Comparison of ENCODE assay signal across 31 cellular contexts in the genomic region with DNA sequence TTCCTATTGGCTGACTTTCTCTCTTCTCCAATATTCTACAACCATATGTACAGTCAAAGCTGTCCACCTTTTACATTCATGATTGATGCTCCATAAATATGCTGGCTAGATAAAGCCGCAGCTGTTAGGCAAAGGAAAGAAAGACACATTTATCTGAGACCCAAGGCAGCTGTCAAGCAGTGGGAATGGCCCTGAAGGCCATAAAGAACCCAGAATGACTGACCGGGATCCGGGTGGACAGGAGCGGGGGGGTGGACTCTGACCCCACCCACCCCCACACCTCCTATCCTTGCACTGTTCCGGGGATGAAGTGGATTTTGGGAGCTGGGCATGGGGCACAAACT.
DNase-seq lines count a peak whose midpoint lies in the region; ATAC-seq, FAIRE-seq and TF ChIP-seq lines count a peak whose summit lies in the region.
"Had no signal": no experiment of that assay in that cellular context is flagged by ENCODE, and none has a peak within 500 bp of the region (broad histone marks: within the 10 kb centered on the region; RNA-seq: fewer than 3 reads in every experiment).

No MANE protein-coding gene starts in this region.

- no peak overlapping the region for H3K4me3 ChIP-seq in K562
- H3K4me3 ChIP-seq in mucosa of descending colon = no peak overlapping the region
- H3K4me3 ChIP-seq: A549, colonic mucosa, ovary, vagina had no signal

- H3K9me3 Mint-ChIP-seq in natural killer cell = no peaks in the 10 kb centered on the region
- no peaks in the 10 kb centered on the region for H3K9me3 Mint-ChIP-seq in natural killer cell treated with Interleukin-12 subunit alpha and Interleukin-12 subunit beta and Interleukin-15 and Interleukin-18, amount 100 ng/mL, for 72 hours
- H3K9me3 Mint-ChIP-seq: activated CD4-positive, alpha-beta memory T cell treated with anti-CD3 and anti-CD28 coated beads for 36 hours; stimulated activated naive CD8-positive, alpha-beta T cell treated with anti-CD3 and anti-CD28 coated beads, Interleukin-15, Interleukin-2, amounts not matched to agents 100 ng/mL and 50 ng/mL, for 24 hours had no signal

- H3K4me1 Mint-ChIP-seq in natural killer cell = peaks cover 0 to 20% of the 10 kb centered on the region in 2 donors
- peaks cover 3 to 15% of the 10 kb centered on the region in 2 donors for H3K4me1 Mint-ChIP-seq in natural killer cell treated with Interleukin-12 subunit alpha and Interleukin-12 subunit beta and Interleukin-15 and Interleukin-18, amount 100 ng/mL, for 72 hours (ENCODE audit: low read depth in 2 of 2)
- H3K4me1 Mint-ChIP-seq: neural crest cell had no signal

- TF ChIP-seq CTCF in natural killer cell (IDR thresholded peaks at IDR 0.05) (no peak), K562 (IDR thresholded peaks at IDR 0.05 in 2 of 3, conservative IDR thresholded peaks at IDR 0.05 in 1 of 3; ENCODE audit: insufficient read depth in 2 of 3, low read depth in 1 of 3, low read length in 3 of 3) (no peak), mucosa of descending colon (IDR thresholded peaks at IDR 0.05) (no peak)

- BruUV-seq in K562 (replicated peaks; lab: Mats Ljungman, UMichigan) = no TSS peak

- TF ChIP-seq RAD21 in K562 (CRISPR knock-in tag; conservative IDR thresholded peaks at IDR 0.05 in 1 of 2, IDR thresholded peaks at IDR 0.05 in 1 of 2) = no peak

- intact Hi-C loops in natural killer cell (cut with micrococcal nuclease) = no loop called here
- intact Hi-C loops in K562 (cut with micrococcal nuclease) = no loop called here
- intact Hi-C loops in mucosa of descending colon (cut with DNase I, micrococcal nuclease) = no loop called here

- H3K36me3 ChIP-seq in K562 (ENCODE audit: control insufficient read depth, insufficient read depth, low read length) (no peaks in the 10 kb centered on the region), mucosa of descending colon (ENCODE audit: low read depth) (no peaks in the 10 kb centered on the region)
- H3K36me3 ChIP-seq: colonic mucosa, ovary, vagina had no signal

- H4K20me1 ChIP-seq in K562 (replicated peaks; ENCODE audit: control insufficient read depth, insufficient read depth, low read length) = no peaks in the 10 kb centered on the region

- peaks cover 0 to 51% of the 10 kb centered on the region in 2 experiments; a peak in 2 of 5 replicates for H3K27me3 ChIP-seq in K562 (ENCODE audit: control insufficient read depth in 2 of 2, insufficient read depth in 2 of 2, low read length in 2 of 2)
- H3K27me3 ChIP-seq: colonic mucosa, ovary, vagina had no signal

- 3% methylated on average over 5 of the region's 5 CpGs for WGBS in K562 (ENCODE audit: insufficient coverage, low coverage, missing lambda C conversion rate)

- no peak overlapping the region for H2AFZ ChIP-seq in K562 (ENCODE audit: low read depth, low read length)

- H3K9me3 ChIP-seq in K562 (replicated peaks; ENCODE audit: control insufficient read depth, insufficient read depth, low read depth, low read length) (no peaks in the 10 kb centered on the region), mucosa of descending colon (no peaks in the 10 kb centered on the region)
- H3K9me3 ChIP-seq: A549, colonic mucosa, ovary, vagina had no signal

- H3K9me1 ChIP-seq in K562 (ENCODE audit: control insufficient read depth, insufficient read depth, low read length) = no peaks in the 10 kb centered on the region

- no peak for FAIRE-seq in K562 (lab: Jason Lieb, UNC)
- FAIRE-seq: A549, GM12891, HepG2, islet of Langerhans, RCC 7860 had no signal

- H3K4me1 ChIP-seq in K562 (replicated peaks in 1 of 2; ENCODE audit: control insufficient read depth in 2 of 2, insufficient read depth in 2 of 2, low read length in 2 of 2) = peaks cover 0 to 13% of the 10 kb centered on the region in 2 experiments; a peak in 1 of 5 replicates
- no peaks in the 10 kb centered on the region for H3K4me1 ChIP-seq in mucosa of descending colon (ENCODE audit: low read depth)
- H3K4me1 ChIP-seq: A549, colonic mucosa, vagina had no signal

- no peak for DNase-seq in natural killer cell
- no peak for DNase-seq in natural killer cell treated with Interleukin-12 subunit alpha and Interleukin-12 subunit beta and Interleukin-15 and Interleukin-18, amount 100 ng/mL, for 72 hours (ENCODE audit: low spot score)
- no peak for DNase-seq in K562 (ENCODE audit: extremely low read depth in 1 of 4, low spot score in 3 of 4)
- DNase-seq in mucosa of descending colon = no peak
- DNase-seq in COLO668 (lab: John Stamatoyannopoulos, UW; ENCODE audit: unreplicated experiment) = no peak
- DNase-seq in SIG-M5 treated with dmso at 0.1 percent for 504 hours (lab: John Stamatoyannopoulos, UW; ENCODE audit: unreplicated experiment) = no peak
- DNase-seq: AML-193, aorta, colonic mucosa, COR-L47, H7, Kasumi-1, NCI-H1436 treated with DMSO at 0.1 percent for 48 hours, NCI-H2081 treated with DMSO at 0.1 percent for 48 hours, NCI-H226, NCI-H526 treated with DMSO at 0.1 percent for 48 hours, ovary, SHP77 treated with DMSO at 0.1 percent for 48 hours had no signal

- H3K36me3 Mint-ChIP-seq in natural killer cell = no peaks in the 10 kb centered on the region
- no peaks in the 10 kb centered on the region for H3K36me3 Mint-ChIP-seq in natural killer cell treated with Interleukin-12 subunit alpha and Interleukin-12 subunit beta and Interleukin-15 and Interleukin-18, amount 100 ng/mL, for 72 hours
- H3K36me3 Mint-ChIP-seq: activated CD4-positive, alpha-beta memory T cell treated with anti-CD3 and anti-CD28 coated beads for 36 hours had no signal

- ATAC-seq in natural killer cell (no peak), K562 (no peak), mucosa of descending colon (peak; percentile 28), GM19023 (IDR thresholded peaks at IDR 0.05; ENCODE audit: unreplicated experiment) (no peak), HG03159 (IDR thresholded peaks at IDR 0.05; ENCODE audit: unreplicated experiment) (no peak)
- ATAC-seq in natural killer cell treated with Interleukin-12 subunit alpha and Interleukin-12 subunit beta and Interleukin-15 and Interleukin-18, amount 100 ng/mL, for 72 hours = no peak
- ATAC-seq: A549; activated naive CD4-positive, alpha-beta T cell treated with anti-CD3 and anti-CD28 coated beads, Interleukin-2, amount 50 U/mL, for 72 hours; HepG2 had no signal

- peak overlapping the region; percentile 21 to 83 for H3K27ac Mint-ChIP-seq in natural killer cell
- H3K27ac Mint-ChIP-seq in natural killer cell treated with Interleukin-12 subunit alpha and Interleukin-12 subunit beta and Interleukin-15 and Interleukin-18, amount 100 ng/mL, for 72 hours = no peak overlapping the region
- H3K27ac Mint-ChIP-seq: activated CD4-positive, alpha-beta memory T cell treated with anti-CD3 and anti-CD28 coated beads for 36 hours; stimulated activated naive CD8-positive, alpha-beta T cell treated with anti-CD3 and anti-CD28 coated beads, Interleukin-15, Interleukin-2, amounts not matched to agents 100 ng/mL and 50 ng/mL, for 24 hours; T-helper 2 cell treated with Interferon-gamma antibody and Interleukin-4, amounts not matched to agents 5 μg/mL and 100 μg/mL, for 36 hours had no signal

- no peaks in the 10 kb centered on the region for H3K79me2 ChIP-seq in K562 (ENCODE audit: control insufficient read depth, insufficient read depth, low read length)

- H3K27me3 Mint-ChIP-seq in natural killer cell (ENCODE audit: low read depth in 2 of 2) = peaks cover 0 to 8% of the 10 kb centered on the region in 2 donors
- H3K27me3 Mint-ChIP-seq in natural killer cell treated with Interleukin-12 subunit alpha and Interleukin-12 subunit beta and Interleukin-15 and Interleukin-18, amount 100 ng/mL, for 72 hours = peaks cover 0 to 2% of the 10 kb centered on the region in 2 donors
- H3K27me3 Mint-ChIP-seq: activated CD4-positive, alpha-beta memory T cell treated with anti-CD3 and anti-CD28 coated beads for 36 hours; stimulated activated naive CD8-positive, alpha-beta T cell treated with anti-CD3 and anti-CD28 coated beads, Interleukin-15, Interleukin-2, amounts not matched to agents 100 ng/mL and 50 ng/mL, for 24 hours had no signal

- CTCF ChIA-PET in K562 (lab: Yijun Ruan, JAX; ENCODE audit: low intra/inter-chr PET ratio) = no interaction called here

- H3K27ac ChIP-seq in K562 (ENCODE audit: extremely low read depth, low read depth, low read length) = no peak overlapping the region
- H3K27ac ChIP-seq: A549, colonic mucosa, ovary, vagina had no signal

- no peak overlapping the region for H3K9ac ChIP-seq in K562 (ENCODE audit: insufficient read depth in 1 of 2, low read depth in 2 of 2, low read length in 2 of 2)

- TF ChIP-seq EP300 in K562 (IDR thresholded peaks at IDR 0.05; ENCODE audit: low read length) = no peak

- POLR2A ChIA-PET in K562 (lab: Yijun Ruan, JAX) = no interaction called here

- in situ Hi-C loops in K562 (cut with MboI) = no loop called here

- TF ChIP-seq POLR2A in K562 (conservative IDR thresholded peaks at IDR 0.05) = no peak

- peak overlapping the region; percentile 17 for H3K4me3 Mint-ChIP-seq in natural killer cell
- no peak overlapping the region for H3K4me3 Mint-ChIP-seq in natural killer cell treated with Interleukin-12 subunit alpha and Interleukin-12 subunit beta and Interleukin-15 and Interleukin-18, amount 100 ng/mL, for 72 hours
- H3K4me3 Mint-ChIP-seq: activated CD4-positive, alpha-beta memory T cell treated with anti-CD3 and anti-CD28 coated beads for 36 hours; neural crest cell; stimulated activated naive CD8-positive, alpha-beta T cell treated with anti-CD3 and anti-CD28 coated beads, Interleukin-15, Interleukin-2, amounts not matched to agents 100 ng/mL and 50 ng/mL, for 24 hours; T-helper 2 cell treated with Interferon-gamma antibody and Interleukin-4, amounts not matched to agents 5 μg/mL and 100 μg/mL, for 36 hours had no signal

- H3K4me2 ChIP-seq in K562 (ENCODE audit: insufficient read depth, low read length) = no peak overlapping the region
- H3K4me2 ChIP-seq: A549 had no signal

Comparison
In these comparisons a context has a peak if more than half of its experiments do, and no peak if none do; other contexts are left out.
1. H3K27ac Mint-ChIP-seq: peak in natural killer cell (2 of 2); none in natural killer cell treated with Interleukin-12 subunit alpha and Interleukin-12 subunit beta and Interleukin-15 and Interleukin-18, amount 100 ng/mL, for 72 hours (0 of 2).